ENCODE assay signal across 15 cellular contexts in genomic region chr1:48450505-48450904, GRCh38. TPM values are rescaled to one million over a fixed set of nuclear protein-coding genes. Genes with fewer than 3 reads are reported as not detected.
DNase-seq lines count a peak whose midpoint lies in the region; ATAC-seq, FAIRE-seq and TF ChIP-seq lines count a peak whose summit lies in the region.
"Had no signal": no experiment of that assay in that cellular context is flagged by ENCODE, and none has a peak within 500 bp of the region (broad histone marks: within the 10 kb centered on the region; RNA-seq: fewer than 3 reads in every experiment).

No MANE protein-coding gene starts in this region.

- no peak for FAIRE-seq in A549 (lab: Jason Lieb, UNC)

- no peak for TF ChIP-seq EP300 in A549 (IDR thresholded peaks at IDR 0.05)

- no peak for DNase-seq in A549 (ENCODE audit: low read depth in 1 of 2, low spot score in 1 of 2)
- no peak for DNase-seq in HFFc6
- DNase-seq in astrocyte of the cerebellum (ENCODE audit: low read depth): no peak
- DNase-seq in globus pallidus (ENCODE audit: low spot score): peak; percentile 23
- no peak for DNase-seq in aorta
- no peak for DNase-seq in mucosa of gallbladder (ENCODE audit: low spot score)
- DNase-seq in activated T-cell treated with anti-CD3 and anti-CD28 coated beads for 4 hours: no peak
- DNase-seq: activated CD4-positive, CD25-positive, alpha-beta regulatory T cell treated with anti-CD3 and anti-CD28 coated beads, Interleukin-2, amount 50 U/mL, for 72 hours; HCEC 1CT; NCI-H1436; ovary; stimulated activated CD4-positive, alpha-beta T cell treated with anti-CD3 and anti-CD28 coated beads, Interleukin-2, amount 100 ng/mL, for 24 hours had no signal

- H3K27ac Mint-ChIP-seq in HFFc6: no peak overlapping the region
- H3K27ac Mint-ChIP-seq: memory B cell had no signal

- in situ Hi-C loops in astrocyte of the cerebellum (cut with HindIII; ENCODE audit: low sequenced_read_pairs): no loop called here

- H3K4me1 Mint-ChIP-seq in HFFc6 (ENCODE audit: low read depth): no peaks in the 10 kb centered on the region
- H3K4me1 Mint-ChIP-seq: memory B cell had no signal

- H3K4me3 ChIP-seq in A549 (no peak overlapping the region), astrocyte of the cerebellum (ENCODE audit: low read depth, low read length) (no peak overlapping the region), aorta (ENCODE audit: low read length in 2 of 2) (no peak overlapping the region)
- H3K4me3 ChIP-seq: ovary had no signal

- no peak overlapping the region for H3K4me3 Mint-ChIP-seq in HFFc6
- H3K4me3 Mint-ChIP-seq: memory B cell had no signal

- H3K9me3 ChIP-seq in A549 (no peaks in the 10 kb centered on the region), aorta (ENCODE audit: control insufficient read depth, low read length) (no peaks in the 10 kb centered on the region)
- H3K9me3 ChIP-seq: ovary had no signal

- WGBS in A549 (ENCODE audit: missing lambda C conversion rate): 81% methylated on average over 1 of the region's 1 CpG
- WGBS in aorta, 2 donors: 98 to 100% methylated on average over 1 of the region's 1 CpG

- H3K36me3 Mint-ChIP-seq in HFFc6 (ENCODE audit: low read depth): no peaks in the 10 kb centered on the region
- H3K36me3 Mint-ChIP-seq: memory B cell had no signal

- no peak overlapping the region for H3K4me2 ChIP-seq in A549

- CTCF ChIA-PET in A549 (lab: Yijun Ruan, JAX): interaction anchor here (0.7 kb wide), 2 partner anchors 17 to 226 kb away, joined by 3 read pairs; no protein-coding TSS in a partner anchor

- intact Hi-C loops in aorta (cut with DNase I): no loop called here

- POLR2A ChIA-PET in A549 (lab: Yijun Ruan, JAX): no interaction called here

- H3K9me3 Mint-ChIP-seq in HFFc6: peaks cover 14% of the 10 kb centered on the region
- H3K9me3 Mint-ChIP-seq: memory B cell had no signal

- TF ChIP-seq CTCF in A549 (IDR thresholded peaks at IDR 0.05): peak; percentile 0; the same call in 1 of the 3 replicates
- peak; percentile 23 for TF ChIP-seq CTCF in HFFc6 (IDR thresholded peaks at IDR 0.05)
- peak; percentile 41 for TF ChIP-seq CTCF in astrocyte of the cerebellum (IDR thresholded peaks at IDR 0.05; ENCODE audit: low read depth, low read length, missing control alignments)

- H3K27ac ChIP-seq in A549 (no peak overlapping the region), aorta (ENCODE audit: low read depth in 1 of 2, low read length in 2 of 2) (no peak overlapping the region)
- H3K27ac ChIP-seq: BLaER1 treated with 17β-estradiol and CSF1 and Interleukin-3, amounts not matched to agents 10 nM and 100 nM; ovary had no signal

- H3K4me1 ChIP-seq in A549 (no peaks in the 10 kb centered on the region), aorta (ENCODE audit: control insufficient read depth in 1 of 2, insufficient read depth in 2 of 2, low read length in 2 of 2) (no peaks in the 10 kb centered on the region)

- no peaks in the 10 kb centered on the region for H3K27me3 Mint-ChIP-seq in HFFc6 (ENCODE audit: insufficient read depth)
- H3K27me3 Mint-ChIP-seq: memory B cell had no signal

- ATAC-seq in A549: no peak
- no peak for ATAC-seq in HG03460 (IDR thresholded peaks at IDR 0.05; ENCODE audit: unreplicated experiment)
- ATAC-seq in aorta (ENCODE audit: low FRiP score): no peak

- no peak for TF ChIP-seq RAD21 in A549 (conservative IDR thresholded peaks at IDR 0.05 in 1 of 2, IDR thresholded peaks at IDR 0.05 in 1 of 2)

- no peaks in the 10 kb centered on the region for H3K36me3 ChIP-seq in aorta (ENCODE audit: control insufficient read depth in 1 of 2, insufficient read depth in 2 of 2, low read length in 1 of 2)
- H3K36me3 ChIP-seq: ovary had no signal

- no peak for TF ChIP-seq POLR2A in A549 (IDR thresholded peaks at IDR 0.05; ENCODE audit: low read length)

- no peaks in the 10 kb centered on the region for H3K27me3 ChIP-seq in aorta (ENCODE audit: control insufficient read depth in 1 of 2, insufficient read depth in 2 of 2, low read length in 1 of 2)
- H3K27me3 ChIP-seq: BLaER1 treated with 17β-estradiol and CSF1 and Interleukin-3, amounts not matched to agents 10 nM and 100 nM; ovary had no signal

TF ChIP-seq in A549, 52 proteins besides CTCF, POLR2A, EP300 and RAD21:
- TF ChIP-seq ZSCAN20 (CRISPR knock-in tag; IDR thresholded peaks at IDR 0.05) (no peak), BCL3 (IDR thresholded peaks at IDR 0.05) (no peak), E2F6 (IDR thresholded peaks at IDR 0.05; ENCODE audit: borderline replicate concordance, low read depth) (no peak), CBX2 (IDR thresholded peaks at IDR 0.05; ENCODE audit: borderline replicate concordance, low read depth) (no peak), FOSL2 (IDR thresholded peaks at IDR 0.05) (no peak), FOSL2 (CRISPR knock-in tag; IDR thresholded peaks at IDR 0.05) (no peak), HEYL (CRISPR knock-in tag; IDR thresholded peaks at IDR 0.05) (no peak), RCOR1 (IDR thresholded peaks at IDR 0.05; ENCODE audit: low read depth, low read length) (no peak), CHD2 (IDR thresholded peaks at IDR 0.05; ENCODE audit: low read length, partially characterized antibody) (no peak), TP53 (CRISPR knock-in tag; IDR thresholded peaks at IDR 0.05) (no peak), KDM1A (IDR thresholded peaks at IDR 0.05; ENCODE audit: low read depth) (no peak), USF2 (IDR thresholded peaks at IDR 0.05) (no peak), NFE2L2 (conservative IDR thresholded peaks at IDR 0.05; ENCODE audit: low read length) (no peak), NPAS2 (CRISPR knock-in tag; IDR thresholded peaks at IDR 0.05; ENCODE audit: borderline replicate concordance) (no peak), NR3C1 (IDR thresholded peaks at IDR 0.05) (no peak), HDAC2 (IDR thresholded peaks at IDR 0.05) (no peak)
TF ChIP-seq in A549: peak in this region for 0.

RNA-seq across cellular contexts. Expression of gene SPATA6, which starts 21.5 kb away (rescaled TPM):
- polyA plus RNA-seq in A549 (2011; rRNA removed) (2.8 and 3.5 TPM in 2 replicates), A549 (2017; fragmentation: RNase III; extraction: RNeasy Plus Mini Kit Qiagen cat#74134 plus additional on column Dnase treatment) (2.1 to 2.6 TPM (median 2.3 TPM) in 3 replicates), aorta (1 to 10 TPM; 3.4 to 8.6 TPM)
- 0.67 and 1.4 TPM in 2 replicates for polyA plus RNA-seq in A549 (2012; cell fraction: cytosol; rRNA removed)
- 0.75 and 1.1 TPM in 2 replicates for polyA plus RNA-seq in A549 (2012; cell fraction: nucleus; rRNA removed)
- polyA minus RNA-seq in A549 (2011; rRNA and poly(A)+ RNA removed): 3.4 and 5.0 TPM in 2 replicates
- 1 to 10 TPM in 5 of 6 experiments, under 1 TPM in 1; 0.31 to 4.0 (median 3.0) TPM for total RNA-seq in HFFc6 (2021; fragmentation: NEBNext Ultra II Directional; extraction: Animal tissue kit (Norgen Biotek cat#: 25700))
- total RNA-seq in aorta (10 to 100 TPM; 21.1 to 33.2 TPM), mucosa of gallbladder (30.1 TPM)
